9 cellular contexts compared by ENCODE assay signal in the genomic region with DNA sequence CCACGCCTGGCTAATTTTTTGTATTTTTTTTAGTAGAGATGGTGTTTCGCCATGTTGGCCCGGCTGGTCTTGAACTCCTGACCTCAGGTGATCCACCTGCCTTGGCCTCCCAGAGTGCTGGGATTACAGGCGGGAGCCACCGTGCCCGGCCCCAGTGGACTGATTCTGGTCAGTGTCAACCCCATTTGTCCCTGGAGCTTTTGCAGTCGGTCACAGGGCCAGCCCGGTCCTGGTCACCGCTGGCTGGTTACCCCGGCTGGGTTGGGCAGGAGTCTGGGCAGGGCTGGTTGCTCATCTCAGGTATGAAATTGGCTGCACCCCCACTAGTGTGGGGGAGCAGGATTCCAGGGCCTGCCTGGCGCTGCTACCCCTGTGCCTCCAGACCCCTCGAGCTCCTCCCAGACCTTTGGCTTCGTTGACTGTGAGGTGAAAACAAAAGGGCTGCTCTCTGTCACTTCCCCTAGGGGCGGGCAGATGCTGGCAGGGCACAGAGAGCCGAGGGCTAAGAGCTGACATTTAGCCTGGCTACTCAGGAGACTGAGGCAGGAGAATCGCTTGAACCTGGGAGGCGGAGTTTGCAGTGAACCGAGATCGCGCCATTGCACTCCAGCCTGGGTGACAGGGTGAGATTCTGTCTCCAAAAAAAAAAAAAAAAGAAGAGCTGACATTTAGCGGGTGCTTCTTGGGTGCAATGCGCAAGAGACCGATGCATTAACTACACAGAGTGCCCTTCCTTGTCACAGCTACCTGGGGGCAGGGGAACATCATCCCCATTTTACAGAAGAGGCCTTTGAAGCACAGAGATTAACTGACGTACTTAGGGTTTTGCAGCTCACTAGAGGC. TPM values are rescaled to one million over a fixed set of nuclear protein-coding genes. Genes with fewer than 3 reads are reported as not detected.
DNase-seq lines count a peak whose midpoint lies in the region; ATAC-seq, FAIRE-seq and TF ChIP-seq lines count a peak whose summit lies in the region.
"Had no signal": no experiment of that assay in that cellular context is flagged by ENCODE, and none has a peak within 500 bp of the region (broad histone marks: within the 10 kb centered on the region; RNA-seq: fewer than 3 reads in every experiment).

No MANE protein-coding gene starts in this region.

- H4K20me1 ChIP-seq in DND-41 (ENCODE audit: insufficient read depth, low read length) = peaks cover 15% of the 10 kb centered on the region

- H3K4me3 Mint-ChIP-seq in effector memory CD8-positive, alpha-beta T cell = peak overlapping the region; percentile 88 to 99

- H3K79me2 ChIP-seq in DND-41 (ENCODE audit: insufficient read depth, low read length) = no peaks in the 10 kb centered on the region

- FAIRE-seq in RCC 7860 (lab: Jason Lieb, UNC) = no peak

- H3K27me3 Mint-ChIP-seq in effector memory CD8-positive, alpha-beta T cell = no peaks in the 10 kb centered on the region

- peaks cover 78 to 79% of the 10 kb centered on the region in 2 donors for H3K4me1 Mint-ChIP-seq in effector memory CD8-positive, alpha-beta T cell (ENCODE audit: low read depth in 2 of 2)

- DNase-seq in DND-41 = no peak
- DNase-seq in Peyer's patch = no peak
- DNase-seq in effector memory CD8-positive, alpha-beta T cell = peak in 1 of 3 experiments; percentile 28
- no peak for DNase-seq in RCC 7860 (ENCODE audit: low spot score)
- DNase-seq in COR-L47 (lab: John Stamatoyannopoulos, UW) = no peak
- DNase-seq in NCI-H510A (lab: John Stamatoyannopoulos, UW) = no peak
- DNase-seq: naive B cell, RPMI8226 had no signal

- no peaks in the 10 kb centered on the region for H3K9me3 Mint-ChIP-seq in effector memory CD8-positive, alpha-beta T cell
- H3K9me3 Mint-ChIP-seq: naive B cell had no signal

- H3K27ac ChIP-seq in DND-41 (ENCODE audit: low read length) = no peak overlapping the region
- peak overlapping the region; percentile 32 to 71 (median 64) for H3K27ac ChIP-seq in Peyer's patch
- peak overlapping the region in 20 of 21 experiments; percentile 5 to 98 (median 74) for H3K27ac ChIP-seq in skin epidermis

- ATAC-seq in DND-41 (ENCODE audit: insufficient read depth, low read depth) = no peak
- peak; percentile 0 for ATAC-seq in effector memory CD8-positive, alpha-beta T cell (replicated peaks)

- peak overlapping the region; percentile 99 for H3K27ac Mint-ChIP-seq in effector memory CD8-positive, alpha-beta T cell

- no peaks in the 10 kb centered on the region for H3K36me3 ChIP-seq in DND-41 (ENCODE audit: insufficient read depth, low read length)
- H3K36me3 ChIP-seq in Peyer's patch = no peaks in the 10 kb centered on the region

- no peak overlapping the region for H3K4me3 ChIP-seq in DND-41 (ENCODE audit: low read depth in 1 of 2, low read length in 2 of 2)
- H3K4me3 ChIP-seq in Peyer's patch = no peak overlapping the region
- H3K4me3 ChIP-seq in skin epidermis = peak overlapping the region in 1 of 7 experiments; percentile 4

- peaks cover 17% of the 10 kb centered on the region for H3K27me3 ChIP-seq in DND-41 (ENCODE audit: insufficient read depth, low read length, poor library complexity)
- H3K27me3 ChIP-seq in Peyer's patch = no peaks in the 10 kb centered on the region

- TF ChIP-seq POLR2A in Peyer's patch (IDR thresholded peaks at IDR 0.05) = no peak

- H3K9me3 ChIP-seq in DND-41 (ENCODE audit: insufficient read depth, low read length, severe bottlenecking) = no peaks in the 10 kb centered on the region
- H3K9me3 ChIP-seq in Peyer's patch = no peaks in the 10 kb centered on the region

- H3K4me2 ChIP-seq in DND-41 (ENCODE audit: insufficient read depth, low read length) = peak overlapping the region; percentile 64

- H3K9ac ChIP-seq in DND-41 (ENCODE audit: low read depth, low read length) = no peak overlapping the region

- H3K4me1 ChIP-seq in DND-41 (ENCODE audit: insufficient read depth, low read length) (peaks cover 25% of the 10 kb centered on the region), Peyer's patch (peaks cover 7 to 78% (median 57%) of the 10 kb centered on the region in 4 donors)

- H2AFZ ChIP-seq in DND-41 (ENCODE audit: low read depth, low read length) = no peak overlapping the region

- peaks cover 77% of the 10 kb centered on the region for H3K36me3 Mint-ChIP-seq in effector memory CD8-positive, alpha-beta T cell (ENCODE audit: insufficient read depth)
- H3K36me3 Mint-ChIP-seq: naive B cell had no signal

- no peak for TF ChIP-seq CTCF in DND-41 (IDR thresholded peaks at IDR 0.05; ENCODE audit: borderline replicate concordance, extremely low read depth, low read length, poor library complexity, severe bottlenecking)
- no peak for TF ChIP-seq CTCF in Peyer's patch (IDR thresholded peaks at IDR 0.05)

RNA-seq across cellular contexts. Expression of gene TNFRSF1B, which starts 10.6 kb away (rescaled TPM):
- 10 to 100 TPM; 37.1 to 92.8 (median 64.0) TPM for total RNA-seq in Peyer's patch

RNA-seq across cellular contexts. Expression of gene VPS13D, which starts 52.5 kb away (rescaled TPM):
- 100 to 1,000 TPM in 3 of 4 donors, 10 to 100 TPM in 1; 88.3 to 123 (median 113) TPM for total RNA-seq in Peyer's patch
